Comparison of ENCODE assay signal across 26 cellular contexts in genomic region chr4:10958226-10958856, GRCh38.
DNase-seq lines count a peak whose midpoint lies in the region; ATAC-seq lines count a peak whose summit lies in the region.
"Had no signal": no experiment of that assay in that cellular context is flagged by ENCODE, and none has a peak within 500 bp of the region (broad histone marks: within the 10 kb centered on the region; RNA-seq: fewer than 3 reads in every experiment).

No MANE protein-coding gene starts in this region.

- no CpG with 5 or more reads among the region's 5 CpGs for WGBS in mesodermal cell (ENCODE audit: insufficient coverage in 2 of 2), 2 experiments

- peak overlapping the region; percentile 1 for H3K27ac ChIP-seq in mesodermal cell (ENCODE audit: low read depth, low read length, severe bottlenecking)
- H3K27ac ChIP-seq: 22Rv1; BLaER1 treated with 17β-estradiol and CSF1 and Interleukin-3, amounts not matched to agents 10 nM and 100 nM; SJSA1 had no signal

- H3K4me3 ChIP-seq in NT2/D1 (ENCODE audit: insufficient read length, low read depth) = no peak overlapping the region
- no peak overlapping the region for H3K4me3 ChIP-seq in mesodermal cell (ENCODE audit: extremely low read depth, insufficient read depth, low read length, poor library complexity, severe bottlenecking)
- H3K4me3 ChIP-seq: BLaER1 treated with 17β-estradiol and CSF1 and Interleukin-3, amounts not matched to agents 10 nM and 100 nM; SJSA1 had no signal

- H3K4me1 ChIP-seq in NT2/D1 (ENCODE audit: insufficient read depth, insufficient read length) = peaks cover 2% of the 10 kb centered on the region
- no peaks in the 10 kb centered on the region for H3K4me1 ChIP-seq in mesodermal cell (ENCODE audit: control insufficient read depth, insufficient read depth, low read length, poor library complexity, severe bottlenecking)
- H3K4me1 ChIP-seq: SJSA1 had no signal

- H3K9me3 ChIP-seq in NT2/D1 (ENCODE audit: insufficient read depth, low read length) = no peaks in the 10 kb centered on the region
- H3K9me3 ChIP-seq in mesodermal cell (ENCODE audit: control insufficient read depth, low read length) = no peaks in the 10 kb centered on the region
- H3K9me3 ChIP-seq: BLaER1 treated with 17β-estradiol and CSF1 and Interleukin-3, amounts not matched to agents 10 nM and 100 nM; SJSA1 had no signal

- no peaks in the 10 kb centered on the region for H3K27me3 ChIP-seq in NT2/D1 (ENCODE audit: insufficient read depth, insufficient read length)
- H3K27me3 ChIP-seq: BLaER1 treated with 17β-estradiol and CSF1 and Interleukin-3, amounts not matched to agents 10 nM and 100 nM; SJSA1 had no signal

- DNase-seq in ELF-1 (ENCODE audit: low read depth, low spot score) = peak; percentile 46
- DNase-seq in NT2/D1 (ENCODE audit: low read depth, low spot score) = peak; percentile 63
- DNase-seq in iPS DF 4.7 (ENCODE audit: extremely low read depth, low spot score) = peak; percentile 38
- no peak for DNase-seq in NCI-H69 (lab: John Stamatoyannopoulos, UW)
- no peak for DNase-seq in activated effector memory CD4-positive, alpha-beta T cell treated with Interleukin-2 at 50 U/mL for 16 hours
- no peak for DNase-seq in DMS79 (lab: John Stamatoyannopoulos, UW)
- DNase-seq: ACHN; Calu3; CD8-positive, alpha-beta memory T cell; DMS153; GF-D8; HFFc6; KG1; NCI-H1092 treated with DMSO at 0.1 percent for 48 hours; NCI-H146; NCI-H2029; NCI-H2227 treated with DMSO at 0.1 percent for 48 hours; NCI-H510A; NCI-H774; NK-92 treated with Interleukin-12 subunit alpha and Interleukin-12 subunit beta, amount 100 ng/mL, for 24 hours; OCI-M1 had no signal

- no peak overlapping the region for H3K9ac ChIP-seq in NT2/D1 (ENCODE audit: insufficient read length, low read depth)
- H3K9ac ChIP-seq: BLaER1 treated with 17β-estradiol and CSF1 and Interleukin-3, amounts not matched to agents 10 nM and 100 nM had no signal

- ATAC-seq in GM18868 (IDR thresholded peaks at IDR 0.05; ENCODE audit: unreplicated experiment) = no peak

- H3K36me3 ChIP-seq in NT2/D1 (ENCODE audit: insufficient read depth, insufficient read length, low read length) (no peaks in the 10 kb centered on the region), mesodermal cell (ENCODE audit: control insufficient read depth, insufficient read depth, low read length) (no peaks in the 10 kb centered on the region)
- H3K36me3 ChIP-seq: BLaER1 treated with 17β-estradiol and CSF1 and Interleukin-3, amounts not matched to agents 10 nM and 100 nM; SJSA1 had no signal

Comparison
In these comparisons a context has a peak if more than half of its experiments do, and no peak if none do; other contexts are left out.
1. DNase-seq: peak in ELF-1 (single experiment), NT2/D1 (single experiment) and iPS DF 4.7 (single experiment); none in NCI-H69 (single experiment), activated effector memory CD4-positive, alpha-beta T cell treated with Interleukin-2 at 50 U/mL for 16 hours (single experiment) and DMS79 (single experiment).